Comparison of ENCODE assay signal across 21 cellular contexts in the genomic region with DNA sequence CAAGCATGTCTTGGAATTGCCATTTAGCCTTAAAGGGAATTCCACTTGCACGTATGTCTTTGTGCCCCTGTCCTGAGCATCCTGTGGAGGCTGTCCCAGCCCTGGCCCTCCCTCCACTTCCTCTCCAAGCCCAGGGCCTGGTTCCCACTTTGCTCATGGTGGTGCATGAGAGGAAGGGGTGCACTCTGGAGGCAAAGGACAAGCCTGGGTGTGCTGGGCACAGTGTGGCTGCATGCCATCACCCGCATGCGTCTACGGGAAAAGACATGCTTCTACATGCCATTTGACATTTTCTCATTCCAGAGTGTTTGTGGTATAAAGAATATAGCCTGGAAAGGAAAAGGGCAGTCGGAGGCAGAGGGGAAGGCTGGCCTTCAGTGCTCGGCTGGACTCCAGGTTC. TPM values are rescaled to one million over a fixed set of nuclear protein-coding genes. Genes with fewer than 3 reads are reported as not detected.
DNase-seq lines count a peak whose midpoint lies in the region; ATAC-seq and TF ChIP-seq lines count a peak whose summit lies in the region.
"Had no signal": no experiment of that assay in that cellular context is flagged by ENCODE, and none has a peak within 500 bp of the region (broad histone marks: within the 10 kb centered on the region; RNA-seq: fewer than 3 reads in every experiment).

No MANE protein-coding gene starts in this region.

- DNase-seq in mammary epithelial cell, result peak; percentile 11
- peak in 1 of 2 donors; percentile 77 for DNase-seq in foreskin keratinocyte
- peak; percentile 29 for DNase-seq in posterior vena cava (ENCODE audit: low spot score)
- no peak for DNase-seq in OCI-M1 (lab: John Stamatoyannopoulos, UW)
- DNase-seq in 8988T, result no peak
- DNase-seq in activated CD4-positive, alpha-beta memory T cell treated with anti-CD3 and anti-CD28 coated beads, Interleukin-2, amount 10 ng/mL, durations not matched to agents 7 days and 5 days, result no peak
- DNase-seq: ACHN; AML-193; CD4-positive, alpha-beta T cell; DMS79; MG63; NCI-H1092; NCI-H146; NCI-H2081; NCI-H748 treated with DMSO at 0.1 percent for 48 hours; Right ventricle myocardium superior; SK-N-SH had no signal

- in situ Hi-C loops in mammary epithelial cell (cut with MboI; ENCODE audit: low sequenced_read_pairs in 2 of 2), result loop anchor here in 1 of 2 donors (25.0 kb wide), 1 partner anchor 554 kb away; no protein-coding TSS in a partner anchor

- WGBS in mammary epithelial cell (ENCODE audit: low coverage, missing lambda C conversion rate), result 47% methylated on average over 3 of the region's 6 CpGs

- H3K9ac ChIP-seq in mammary epithelial cell (ENCODE audit: insufficient read depth, low read length), result no peak overlapping the region
- H3K9ac ChIP-seq: SK-N-SH had no signal

- H3K4me2 ChIP-seq in mammary epithelial cell (ENCODE audit: insufficient read depth, low read depth, low read length), result peak overlapping the region; percentile 54
- H3K4me2 ChIP-seq: SK-N-SH had no signal

- peaks cover 3% of the 10 kb centered on the region for H3K36me3 Mint-ChIP-seq in activated CD4-positive, alpha-beta memory T cell treated with anti-CD3 and anti-CD28 coated beads, Interleukin-2, amount 10 ng/mL, durations not matched to agents 7 days and 5 days (ENCODE audit: low read depth)

- no peaks in the 10 kb centered on the region for H3K36me3 ChIP-seq in HEK293 (ENCODE audit: control insufficient read depth in 2 of 2, insufficient read depth in 1 of 2, low read length in 2 of 2)
- H3K36me3 ChIP-seq in mammary epithelial cell (ENCODE audit: insufficient read depth, low read length), result no peaks in the 10 kb centered on the region
- H3K36me3 ChIP-seq: MG63 had no signal

- ATAC-seq in foreskin keratinocyte (no peak), HG02884 (IDR thresholded peaks at IDR 0.05; ENCODE audit: unreplicated experiment) (no peak)

- BruUV-seq in mammary epithelial cell (replicated peaks; lab: Mats Ljungman, UMichigan), result no TSS peak

- H3K4me3 ChIP-seq in HEK293 (ENCODE audit: low read depth, low read length) (no peak overlapping the region), mammary epithelial cell (replicated peaks in 1 of 3; ENCODE audit: insufficient read depth in 1 of 3, low read depth in 2 of 3, low read length in 3 of 3) (no peak overlapping the region)
- H3K4me3 ChIP-seq: MG63 had no signal

- intact Hi-C loops in mammary epithelial cell (cut with micrococcal nuclease) (loop anchor here (1.0 kb wide), 1 partner anchor 22 kb away; no protein-coding TSS in a partner anchor), posterior vena cava (cut with DNase I) (no loop called here)

- no peaks in the 10 kb centered on the region for H4K20me1 ChIP-seq in mammary epithelial cell (ENCODE audit: insufficient read depth, low read length)

- POLR2A ChIA-PET in HEK293 (lab: Yijun Ruan, JAX), result no interaction called here
- POLR2A ChIA-PET in activated CD4-positive, alpha-beta memory T cell treated with anti-CD3 and anti-CD28 coated beads, Interleukin-2, amount 10 ng/mL, durations not matched to agents 7 days and 5 days (lab: Charles Lee), result no interaction called here

- no peaks in the 10 kb centered on the region for H3K9me3 ChIP-seq in HEK293 (ENCODE audit: control insufficient read depth, insufficient read depth, low read depth, low read length)
- H3K9me3 ChIP-seq in mammary epithelial cell (replicated peaks; ENCODE audit: insufficient read depth, low read length), result peaks cover 10% of the 10 kb centered on the region
- H3K9me3 ChIP-seq: MG63, SK-N-SH had no signal

- no peak overlapping the region for H3K27ac ChIP-seq in HEK293 (ENCODE audit: extremely low read depth, low read depth, low read length)
- peak overlapping the region; percentile 83 for H3K27ac ChIP-seq in mammary epithelial cell (ENCODE audit: insufficient read depth, low read depth, low read length)
- H3K27ac ChIP-seq in foreskin keratinocyte, result peak overlapping the region; percentile 66

- no peak overlapping the region for H3K4me3 Mint-ChIP-seq in activated CD4-positive, alpha-beta memory T cell treated with anti-CD3 and anti-CD28 coated beads, Interleukin-2, amount 10 ng/mL, durations not matched to agents 7 days and 5 days
- H3K4me3 Mint-ChIP-seq: CD4-positive, alpha-beta T cell; HFFc6 had no signal

- H3K27me3 ChIP-seq in mammary epithelial cell (ENCODE audit: insufficient read depth, low read length) (no peaks in the 10 kb centered on the region), foreskin keratinocyte (peaks cover 10% of the 10 kb centered on the region)
- H3K27me3 ChIP-seq: MG63 had no signal

- peaks cover 38% of the 10 kb centered on the region for H3K27me3 Mint-ChIP-seq in activated CD4-positive, alpha-beta memory T cell treated with anti-CD3 and anti-CD28 coated beads, Interleukin-2, amount 10 ng/mL, durations not matched to agents 7 days and 5 days

- dilution Hi-C loops in mammary epithelial cell (cut with HindIII; ENCODE audit: low sequenced_read_pairs), result no loop called here

- no peaks in the 10 kb centered on the region for H3K9me3 Mint-ChIP-seq in activated CD4-positive, alpha-beta memory T cell treated with anti-CD3 and anti-CD28 coated beads, Interleukin-2, amount 10 ng/mL, durations not matched to agents 7 days and 5 days
- H3K9me3 Mint-ChIP-seq: CD4-positive, alpha-beta T cell; HFFc6 had no signal

- H3K27ac Mint-ChIP-seq in activated CD4-positive, alpha-beta memory T cell treated with anti-CD3 and anti-CD28 coated beads, Interleukin-2, amount 10 ng/mL, durations not matched to agents 7 days and 5 days, result no peak overlapping the region
- H3K27ac Mint-ChIP-seq: CD4-positive, alpha-beta T cell; HFFc6 had no signal

- H3K4me1 ChIP-seq in HEK293 (ENCODE audit: control insufficient read depth, insufficient read depth, low read length) (no peaks in the 10 kb centered on the region), mammary epithelial cell (ENCODE audit: insufficient read depth, low read length) (peaks cover 48% of the 10 kb centered on the region), foreskin keratinocyte (peaks cover 14% of the 10 kb centered on the region)

- CTCF ChIA-PET in HEK293 (lab: Yijun Ruan, JAX) (no interaction called here), mammary epithelial cell (lab: Charles Lee; ENCODE audit: low non-redundant PET) (no interaction called here)
- CTCF ChIA-PET in activated CD4-positive, alpha-beta memory T cell treated with anti-CD3 and anti-CD28 coated beads, Interleukin-2, amount 10 ng/mL, durations not matched to agents 7 days and 5 days (lab: Charles Lee), result no interaction called here

- peak overlapping the region; percentile 50 for H2AFZ ChIP-seq in mammary epithelial cell (ENCODE audit: low read depth, low read length)

- H3K79me2 ChIP-seq in mammary epithelial cell (ENCODE audit: insufficient read depth, low read length), result peaks cover 10% of the 10 kb centered on the region

- H3K4me1 Mint-ChIP-seq in activated CD4-positive, alpha-beta memory T cell treated with anti-CD3 and anti-CD28 coated beads, Interleukin-2, amount 10 ng/mL, durations not matched to agents 7 days and 5 days, result peaks cover 3% of the 10 kb centered on the region

- TF ChIP-seq CTCF in HEK293 (tag by site-specific recombination; IDR thresholded peaks at IDR 0.05) (no peak), mammary epithelial cell (conservative IDR thresholded peaks at IDR 0.05 in 1 of 2, IDR thresholded peaks at IDR 0.05 in 1 of 2; ENCODE audit: extremely low read depth in 1 of 2, insufficient read depth in 1 of 2, low read depth in 1 of 2, low read length in 2 of 2) (no peak), foreskin keratinocyte (conservative IDR thresholded peaks at IDR 0.05) (no peak)

TF ChIP-seq in HEK293, 187 proteins besides CTCF, POLR2A, EP300 and RAD21 (continues in another document):
- TF ChIP-seq, protein P1, sequence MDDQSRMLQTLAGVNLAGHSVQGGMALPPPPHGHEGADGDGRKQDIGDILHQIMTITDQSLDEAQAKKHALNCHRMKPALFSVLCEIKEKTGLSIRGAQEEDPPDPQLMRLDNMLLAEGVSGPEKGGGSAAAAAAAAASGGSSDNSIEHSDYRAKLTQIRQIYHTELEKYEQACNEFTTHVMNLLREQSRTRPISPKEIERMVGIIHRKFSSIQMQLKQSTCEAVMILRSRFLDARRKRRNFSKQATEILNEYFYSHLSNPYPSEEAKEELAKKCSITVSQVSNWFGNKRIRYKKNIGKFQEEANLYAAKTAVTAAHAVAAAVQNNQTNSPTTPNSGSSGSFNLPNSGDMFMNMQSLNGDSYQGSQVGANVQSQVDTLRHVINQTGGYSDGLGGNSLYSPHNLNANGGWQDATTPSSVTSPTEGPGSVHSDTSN (CRISPR knock-in tag; IDR thresholded peaks at IDR 0.05), result 0 out of 2 replicates have a peak, but pooled peaks have one; percentile 30
- TF ChIP-seq KLF8 (tag by site-specific recombination; IDR thresholded peaks at IDR 0.05) (no peak), ZNF76 (tag by site-specific recombination; IDR thresholded peaks at IDR 0.05; ENCODE audit: borderline replicate concordance, low read depth) (no peak)
- TF ChIP-seq, protein P2, sequence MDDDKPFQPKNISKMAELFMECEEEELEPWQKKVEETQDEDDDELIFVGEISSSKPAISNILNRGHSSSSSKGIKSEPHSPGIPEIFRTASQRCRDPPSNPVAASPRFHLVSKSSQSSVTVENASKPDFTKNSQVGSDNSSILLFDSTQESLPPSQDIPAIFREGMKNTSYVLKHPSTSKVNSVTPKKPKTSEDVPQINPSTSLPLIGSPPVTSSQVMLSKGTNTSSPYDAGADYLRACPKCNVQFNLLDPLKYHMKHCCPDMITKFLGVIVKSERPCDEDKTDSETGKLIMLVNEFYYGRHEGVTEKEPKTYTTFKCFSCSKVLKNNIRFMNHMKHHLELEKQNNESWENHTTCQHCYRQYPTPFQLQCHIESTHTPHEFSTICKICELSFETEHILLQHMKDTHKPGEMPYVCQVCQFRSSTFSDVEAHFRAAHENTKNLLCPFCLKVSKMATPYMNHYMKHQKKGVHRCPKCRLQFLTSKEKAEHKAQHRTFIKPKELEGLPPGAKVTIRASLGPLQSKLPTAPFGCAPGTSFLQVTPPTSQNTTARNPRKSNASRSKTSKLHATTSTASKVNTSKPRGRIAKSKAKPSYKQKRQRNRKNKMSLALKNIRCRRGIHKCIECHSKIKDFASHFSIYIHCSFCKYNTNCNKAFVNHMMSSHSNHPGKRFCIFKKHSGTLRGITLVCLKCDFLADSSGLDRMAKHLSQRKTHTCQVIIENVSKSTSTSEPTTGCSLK (tag by site-specific recombination; IDR thresholded peaks at IDR 0.05), result no peak

RNA-seq across cellular contexts. Expression of a gene that starts 7.2 kb away (rescaled TPM):
- total RNA-seq in mammary epithelial cell (10 to 100 TPM; 41.5 to 69.0 TPM), foreskin keratinocyte (18.2 and 19.5 TPM in 2 replicates), posterior vena cava (under 1 TPM; 0.19 to 0.38 TPM)
- polyA plus RNA-seq in mammary epithelial cell (18.4 TPM), foreskin keratinocyte (10.9 and 12.7 TPM in 2 replicates)
- 4.8 TPM for polyA minus RNA-seq in mammary epithelial cell
- total RNA-seq in activated CD4-positive, alpha-beta memory T cell treated with anti-CD3 and anti-CD28 coated beads, Interleukin-2, amount 10 ng/mL, durations not matched to agents 7 days and 5 days, result not detected
- total RNA-seq: CD4-positive, alpha-beta T cell; G401 had no signal
- polyA plus RNA-seq: SK-N-SH had no signal

Comparison
In these comparisons a context has a peak if more than half of its experiments do, and no peak if none do; other contexts are left out.
1. DNase-seq: peak in mammary epithelial cell (single experiment) and posterior vena cava (single experiment); none in OCI-M1 (single experiment), 8988T (single experiment) and activated CD4-positive, alpha-beta memory T cell treated with anti-CD3 and anti-CD28 coated beads, Interleukin-2, amount 10 ng/mL, durations not matched to agents 7 days and 5 days (single experiment).
2. RNA of a gene that starts 7.2 kb away (total RNA-seq): 41.5 to 69.0 TPM in mammary epithelial cell and 18.2 to 19.5 TPM in foreskin keratinocyte; 0.19 to 0.38 TPM in posterior vena cava and not detected in activated CD4-positive, alpha-beta memory T cell treated with anti-CD3 and anti-CD28 coated beads, Interleukin-2, amount 10 ng/mL, durations not matched to agents 7 days and 5 days; every median in the first group is over 10 times any median in the second.